Comparison of ENCODE assay signal across 9 cellular contexts in the genomic region with DNA sequence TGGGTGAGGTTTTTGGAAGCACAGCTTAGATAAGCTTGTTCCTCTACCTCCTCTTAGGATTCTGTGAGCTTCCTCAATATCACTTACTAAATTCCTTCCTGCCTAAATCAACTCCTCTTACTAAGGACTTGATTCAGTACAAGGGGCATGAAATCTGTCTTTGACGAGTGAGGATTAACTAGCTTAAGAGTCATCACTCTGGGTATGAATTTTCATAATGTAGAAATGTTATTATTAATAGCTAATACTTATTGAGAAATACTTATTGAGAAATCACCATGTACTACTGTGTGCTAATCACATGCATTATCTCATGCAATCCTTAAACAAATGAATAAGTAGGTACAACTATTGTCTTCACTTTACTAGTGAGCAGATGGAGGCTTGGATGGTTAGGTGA. TPM values are rescaled to one million over a fixed set of nuclear protein-coding genes. Genes with fewer than 3 reads are reported as not detected.
"Had no signal": no experiment of that assay in that cellular context is flagged by ENCODE, and none has a peak within 500 bp of the region (broad histone marks: within the 10 kb centered on the region; RNA-seq: fewer than 3 reads in every experiment).

No MANE protein-coding gene starts in this region.

- ATAC-seq: GM23338, HepG2 had no signal

- H3K4me3 Mint-ChIP-seq: GM23338, H9, HFFc6, IgD-negative memory B cell had no signal

- FAIRE-seq: H1, H54, HepG2 had no signal

- H3K27ac Mint-ChIP-seq: GM23338, H9, HFFc6, IgD-negative memory B cell had no signal

- DNase-seq: H9, HCEC 1CT, HFFc6, KBM-7 had no signal

- H3K4me1 Mint-ChIP-seq: GM23338, H9, IgD-negative memory B cell had no signal

- H3K4me3 ChIP-seq: GM23338 had no signal

RNA-seq across cellular contexts. Expression of a gene that starts 28.6 kb away (rescaled TPM):
- total RNA-seq: HepG2, HFFc6 had no signal
